7 cellular contexts compared by ENCODE assay signal in the genomic region with DNA sequence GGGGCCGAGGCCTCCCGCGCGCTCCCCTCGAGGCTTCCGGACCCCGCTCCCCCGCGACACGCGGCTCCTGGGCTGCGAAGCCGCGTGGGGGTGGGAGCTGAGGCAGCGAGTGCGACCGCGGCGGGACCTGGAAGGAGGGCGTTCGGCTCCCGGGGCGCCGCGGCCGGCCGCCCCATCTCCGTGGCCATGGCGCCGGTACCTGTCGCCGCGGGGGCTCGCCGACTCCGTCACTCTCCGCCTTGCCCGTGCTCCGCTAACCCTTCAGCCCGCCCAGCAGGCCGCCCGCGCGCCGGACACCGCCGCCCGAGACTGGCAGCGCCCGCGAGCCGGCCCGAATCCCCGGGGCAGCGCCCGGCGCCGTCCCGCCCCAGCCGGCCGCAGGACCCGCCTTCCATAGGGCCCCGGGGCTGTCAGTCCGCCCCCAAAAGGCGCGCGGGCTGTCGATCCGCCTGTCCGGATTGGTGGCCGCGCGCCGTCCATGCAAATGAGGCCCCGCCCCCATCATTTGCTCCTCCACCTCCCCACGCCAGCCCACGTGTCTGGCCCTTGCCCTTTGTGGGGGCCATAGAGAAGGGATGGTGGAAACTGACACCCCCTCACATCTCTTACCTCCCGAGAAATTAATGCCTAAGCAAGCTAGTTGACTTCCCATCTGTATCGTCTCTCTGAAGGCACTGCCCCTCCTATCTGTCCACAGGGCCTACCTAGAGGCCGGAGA. TPM values are rescaled to one million over a fixed set of nuclear protein-coding genes. Genes with fewer than 3 reads are reported as not detected.
A peak's percentile ranks its signal among the peaks of the same experiment; 100 is the strongest.
DNase-seq lines count a peak whose midpoint lies in the region; ATAC-seq and TF ChIP-seq lines count a peak whose summit lies in the region.

A gene (minus strand): TSS at position 311 of the 718 bp plus-strand sequence. CDS start 46,091 bp downstream, outside the sequence.

- H3K4me1 ChIP-seq in breast epithelium (peaks cover 5 to 6% of the 10 kb centered on the region in 2 donors), smooth muscle cell (ENCODE audit: low read depth) (peaks cover 11% of the 10 kb centered on the region)

- H4K20me1 ChIP-seq in smooth muscle cell (ENCODE audit: low read depth) = no peaks in the 10 kb centered on the region

- TF ChIP-seq CTCF in WERI-Rb-1 (IDR thresholded peaks at IDR 0.05; ENCODE audit: low read depth, low read length) (no peak), breast epithelium (IDR thresholded peaks at IDR 0.05) (peak in 1 of 3 donors; percentile 10), smooth muscle cell (IDR thresholded peaks at IDR 0.05; ENCODE audit: borderline replicate concordance, insufficient read depth, poor library complexity, severe bottlenecking) (no peak)

- H3K4me2 ChIP-seq in smooth muscle cell = peak within 1 kb of the TSS; percentile 84

- DNase-seq in NCI-H2081 (lab: John Stamatoyannopoulos, UW) (peak; percentile 83 to 88), WERI-Rb-1 (peak; percentile 99), breast epithelium (ENCODE audit: low spot score in 2 of 2) (peak; percentile 93 to 95), iPS-NIHi11 (ENCODE audit: low spot score) (peak; percentile 98), smooth muscle cell (lab: John Stamatoyannopoulos, UW; ENCODE audit: unreplicated experiment) (peak; percentile 60)

- no peaks in the 10 kb centered on the region for H3K27me3 ChIP-seq in WERI-Rb-1 (ENCODE audit: insufficient read depth, low read depth, severe bottlenecking)
- H3K27me3 ChIP-seq in breast epithelium = no peaks in the 10 kb centered on the region
- peaks cover 11% of the 10 kb centered on the region for H3K27me3 ChIP-seq in smooth muscle cell (ENCODE audit: low read depth)

- ATAC-seq in GM18502 (IDR thresholded peaks at IDR 0.05; ENCODE audit: poor library complexity, unreplicated experiment) = peak; percentile 83
- ATAC-seq in HG02840 (IDR thresholded peaks at IDR 0.05; ENCODE audit: low FRiP score, unreplicated experiment) = peak; percentile 80

- H3K27ac ChIP-seq in WERI-Rb-1 = peak within 1 kb of the TSS; percentile 83
- peak within 1 kb of the TSS; percentile 91 to 94 for H3K27ac ChIP-seq in breast epithelium
- no peak within 1 kb of the TSS for H3K27ac ChIP-seq in smooth muscle cell (ENCODE audit: low read depth)

- intact Hi-C loops in breast epithelium (cut with DNase I; ENCODE audit: low total_unique reads) = loop anchor here (5.0 kb wide), 1 partner anchor 864 kb away; no protein-coding TSS in a partner anchor

- H3K9ac ChIP-seq in smooth muscle cell (ENCODE audit: low read depth) = no peak within 1 kb of the TSS

- H3K4me3 ChIP-seq in WERI-Rb-1 (ENCODE audit: low read depth, low read length) (peak within 1 kb of the TSS; percentile 53), breast epithelium (peak within 1 kb of the TSS; percentile 76 to 99 (median 86)), smooth muscle cell (peak within 1 kb of the TSS; percentile 56)

- H2AFZ ChIP-seq in smooth muscle cell (ENCODE audit: low read depth) = peak within 1 kb of the TSS; percentile 76

- no peaks in the 10 kb centered on the region for H3K9me3 ChIP-seq in WERI-Rb-1 (ENCODE audit: severe bottlenecking)
- H3K9me3 ChIP-seq in breast epithelium = no peaks in the 10 kb centered on the region
- H3K9me3 ChIP-seq in smooth muscle cell (replicated peaks; ENCODE audit: low read depth) = no peaks in the 10 kb centered on the region

- H3K79me2 ChIP-seq in smooth muscle cell (ENCODE audit: low read depth) = no peaks in the 10 kb centered on the region

- no peak for TF ChIP-seq POLR2A in breast epithelium (IDR thresholded peaks at IDR 0.05)

- H3F3A ChIP-seq in smooth muscle cell (ENCODE audit: low read depth) = no peaks in the 10 kb centered on the region

- 5% methylated on average over 43 of the region's 80 CpGs for WGBS in smooth muscle cell (ENCODE audit: low lambda C conversion rate)

- H3K36me3 ChIP-seq in WERI-Rb-1 = peaks cover 6% of the 10 kb centered on the region
- H3K36me3 ChIP-seq in breast epithelium = no peaks in the 10 kb centered on the region
- no peaks in the 10 kb centered on the region for H3K36me3 ChIP-seq in smooth muscle cell (ENCODE audit: low read depth)

RNA-seq across cellular contexts. Expression of the gene that starts here (rescaled TPM):
- total RNA-seq in breast epithelium = 100 to 1,000 TPM; 167 to 970 (median 266) TPM
- total RNA-seq in smooth muscle cell = 0.85 TPM in 2 replicates
- 1.6 and 3.8 TPM in 2 replicates for polyA plus RNA-seq in smooth muscle cell

Comparison
In these comparisons a context has a peak if more than half of its experiments do, and no peak if none do; other contexts are left out.
1. RNA of the gene that starts here (total RNA-seq): 167 to 970 TPM in breast epithelium; 0.85 TPM in smooth muscle cell; every median in the first group is over 10 times any median in the second.
2. Peak in every context shown above with its lines, with median percentiles within 50 percentile points of each other: DNase-seq and H3K4me3 ChIP-seq.